23 cellular contexts compared by ENCODE assay signal in the genomic region with DNA sequence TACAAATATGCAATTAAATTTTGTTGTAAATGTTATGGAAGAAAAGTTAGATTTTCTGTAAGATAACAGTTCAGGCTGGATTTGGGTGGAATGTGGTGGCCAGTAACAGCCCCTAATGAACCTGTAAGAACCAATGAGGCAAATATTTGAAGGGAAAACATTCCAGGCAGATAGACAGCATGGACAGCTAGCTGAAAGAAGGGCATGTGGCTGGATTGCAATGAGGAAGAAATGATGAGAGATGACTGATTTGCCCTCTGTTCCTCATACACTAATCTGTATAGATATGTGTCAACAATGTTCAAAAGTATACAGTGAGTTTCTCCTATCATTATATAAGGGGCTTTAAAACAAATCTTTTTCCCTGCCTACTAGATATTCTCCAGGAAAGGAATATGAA. TPM values are rescaled to one million over a fixed set of nuclear protein-coding genes. Genes with fewer than 3 reads are reported as not detected.
DNase-seq lines count a peak whose midpoint lies in the region; ATAC-seq and TF ChIP-seq lines count a peak whose summit lies in the region.
"Had no signal": no experiment of that assay in that cellular context is flagged by ENCODE, and none has a peak within 500 bp of the region (broad histone marks: within the 10 kb centered on the region; RNA-seq: fewer than 3 reads in every experiment).

No MANE protein-coding gene starts in this region.

- peaks cover 15% of the 10 kb centered on the region for H3K79me2 ChIP-seq in mesendoderm (ENCODE audit: control insufficient read depth, insufficient read depth, low read length)

- no peak overlapping the region for H3K4me3 ChIP-seq in choroid plexus epithelial cell (ENCODE audit: low read depth, low read length)
- no peak overlapping the region for H3K4me3 ChIP-seq in mesendoderm (ENCODE audit: low read length)
- H3K4me3 ChIP-seq: adrenal gland, HAP-1, Peyer's patch, thoracic aorta, vagina had no signal

- no peak overlapping the region for H3K27ac ChIP-seq in mesendoderm (ENCODE audit: low read depth, low read length)
- H3K27ac ChIP-seq: adrenal gland, neutrophil, Peyer's patch, thoracic aorta, vagina had no signal

- no peak overlapping the region for H3K9ac ChIP-seq in mesendoderm (ENCODE audit: low read length)

- no peak for ATAC-seq in HG02623 (IDR thresholded peaks at IDR 0.05; ENCODE audit: unreplicated experiment)
- no peak for ATAC-seq in GM19395 (IDR thresholded peaks at IDR 0.05; ENCODE audit: unreplicated experiment)
- no peak for ATAC-seq in GM21737 (IDR thresholded peaks at IDR 0.05; ENCODE audit: unreplicated experiment)

- no peak overlapping the region for H2AK5ac ChIP-seq in mesendoderm (ENCODE audit: low read length)

- H4K5ac ChIP-seq in mesendoderm (ENCODE audit: low read length): no peak overlapping the region

- no peak overlapping the region for H3K4ac ChIP-seq in mesendoderm (ENCODE audit: low read depth, low read length)

- H3K36me3 ChIP-seq in mesendoderm (ENCODE audit: control insufficient read depth, insufficient read depth, low read length): no peaks in the 10 kb centered on the region
- H3K36me3 ChIP-seq: adrenal gland, HAP-1, neutrophil, Peyer's patch, thoracic aorta, vagina had no signal

- no peak overlapping the region for H3K23ac ChIP-seq in mesendoderm (ENCODE audit: low read length)

- no peaks in the 10 kb centered on the region for H3K27me3 ChIP-seq in mesendoderm (ENCODE audit: insufficient read depth, low read length, poor library complexity)
- H3K27me3 ChIP-seq: adrenal gland, neutrophil, Peyer's patch, vagina had no signal

- H3K56ac ChIP-seq in mesendoderm (ENCODE audit: low read length): no peak overlapping the region

- DNase-seq in EL: peak; percentile 61
- peak; percentile 16 for DNase-seq in NCI-H226
- peak; percentile 33 for DNase-seq in choroid plexus epithelial cell (ENCODE audit: low read depth)
- DNase-seq in mesendoderm: peak; percentile 40
- DNase-seq in NK-92 (lab: John Stamatoyannopoulos, UW; ENCODE audit: unreplicated experiment): no peak
- DNase-seq: activated CD4-positive, alpha-beta T cell treated with anti-CD3 and anti-CD28 coated beads, Interleukin-2, amount 50 U/mL, for 4 hours; activated gamma-delta T cell treated with Interleukin-2 at 50 U/mL for 16 hours; adrenal gland; C1 segment of cervical spinal cord; NCI-H1092; NCI-H2029; NCI-H446; Peyer's patch; small intestine; stimulated activated CD4-positive, alpha-beta T cell treated with anti-CD3 and anti-CD28 coated beads, Interleukin-2, amount 100 ng/mL, for 24 hours; stimulated activated naive CD4-positive, alpha-beta T cell had no signal

- peaks cover 6% of the 10 kb centered on the region for H3K4me1 ChIP-seq in mesendoderm (ENCODE audit: control insufficient read depth, low read depth, low read length)

- no peak overlapping the region for H2BK5ac ChIP-seq in mesendoderm (ENCODE audit: low read length)

- H3K18ac ChIP-seq in mesendoderm (ENCODE audit: low read length): no peak overlapping the region

- H2BK120ac ChIP-seq in mesendoderm (ENCODE audit: low read depth, low read length): no peak overlapping the region

- peaks cover 2% of the 10 kb centered on the region for H3K79me1 ChIP-seq in mesendoderm (ENCODE audit: low read length)

- no peak overlapping the region for H2BK15ac ChIP-seq in mesendoderm (replicated peaks; ENCODE audit: low read depth)

- no peak overlapping the region for H3K4me2 ChIP-seq in mesendoderm (ENCODE audit: low read length)

- TF ChIP-seq CTCF in choroid plexus epithelial cell (conservative IDR thresholded peaks at IDR 0.05; ENCODE audit: low read depth, low read length): no peak

- H4K8ac ChIP-seq in mesendoderm (ENCODE audit: low read depth, low read length): no peak overlapping the region

RNA-seq across cellular contexts. Expression of a gene that starts 58.8 kb away (rescaled TPM):
- polyA plus RNA-seq in mesendoderm (2013, experiment 1 of 2): 56.3 TPM
- 55.7 TPM for polyA plus RNA-seq in mesendoderm (2013, experiment 2 of 2)
